13 cellular contexts compared by ENCODE assay signal in genomic region chr4:175419120-175419774, GRCh38.
DNase-seq lines count a peak whose midpoint lies in the region; ATAC-seq and TF ChIP-seq lines count a peak whose summit lies in the region.
"Had no signal": no experiment of that assay in that cellular context is flagged by ENCODE, and none has a peak within 500 bp of the region (broad histone marks: within the 10 kb centered on the region; RNA-seq: fewer than 3 reads in every experiment).

No MANE protein-coding gene starts in this region.

- CTCF ChIA-PET in A673 (lab: Charles Lee): no interaction called here

- no peaks in the 10 kb centered on the region for H3K27me3 ChIP-seq in A673 (replicated peaks; ENCODE audit: insufficient read depth, low read depth, low read length, poor library complexity)
- H3K27me3 ChIP-seq: BLaER1, neutrophil had no signal

- POLR2A ChIA-PET in A673 (lab: Charles Lee; ENCODE audit: low non-redundant PET): no interaction called here

- no peaks in the 10 kb centered on the region for H3K4me1 ChIP-seq in A673 (ENCODE audit: insufficient read depth, low read length, poor library complexity, severe bottlenecking)

- DNase-seq in A673 (ENCODE audit: low spot score): peak; percentile 19
- DNase-seq in HK-2 (ENCODE audit: unreplicated experiment): peak; percentile 26
- DNase-seq in hepatic stellate cell (ENCODE audit: low spot score): peak; percentile 44
- no peak for DNase-seq in NCI-H526 (lab: John Stamatoyannopoulos, UW)
- DNase-seq in NCI-H146 (lab: John Stamatoyannopoulos, UW): no peak
- DNase-seq in NCI-H345 (lab: John Stamatoyannopoulos, UW): no peak
- DNase-seq: central memory CD4-positive, alpha-beta T cell; T-helper 17 cell had no signal

- no peak overlapping the region for H3K4me3 ChIP-seq in A673 (ENCODE audit: low read depth, low read length, poor library complexity, severe bottlenecking)
- H3K4me3 ChIP-seq: BLaER1, K562 had no signal

- TF ChIP-seq CTCF in A673 (conservative IDR thresholded peaks at IDR 0.05; ENCODE audit: low read depth, low read length): no peak

- H3K27ac ChIP-seq in A673 (ENCODE audit: low read depth, low read length, poor library complexity, severe bottlenecking): peak overlapping the region; percentile 37
- H3K27ac ChIP-seq in angular gyrus (ENCODE audit: low read depth, low read length): peak overlapping the region; percentile 52
- H3K27ac ChIP-seq: BLaER1, neutrophil had no signal

- H3K9me3 ChIP-seq in A673 (ENCODE audit: low read depth, low read length, poor library complexity, severe bottlenecking): peaks cover 14% of the 10 kb centered on the region
- H3K9me3 ChIP-seq: neutrophil had no signal

- intact Hi-C loops in A673 (cut with micrococcal nuclease; ENCODE audit: unreplicated experiment): no loop called here

- BruUV-seq in A673 (replicated peaks; lab: Mats Ljungman, UMichigan): no TSS peak

- no peak for ATAC-seq in HG02840 (IDR thresholded peaks at IDR 0.05; ENCODE audit: low FRiP score, unreplicated experiment)
- ATAC-seq: K562, T-helper 17 cell had no signal

- H3K36me3 ChIP-seq in A673 (ENCODE audit: insufficient read depth, low read length, poor library complexity, severe bottlenecking): no peaks in the 10 kb centered on the region
- H3K36me3 ChIP-seq: BLaER1, neutrophil had no signal

Comparison
In these comparisons a context has a peak if more than half of its experiments do, and no peak if none do; other contexts are left out.
1. DNase-seq: peak in A673 (single experiment), HK-2 (single experiment) and hepatic stellate cell (single experiment); none in NCI-H526 (0 of 2), NCI-H146 (single experiment) and NCI-H345 (single experiment).